4 cellular contexts compared by ENCODE assay signal in the genomic region with DNA sequence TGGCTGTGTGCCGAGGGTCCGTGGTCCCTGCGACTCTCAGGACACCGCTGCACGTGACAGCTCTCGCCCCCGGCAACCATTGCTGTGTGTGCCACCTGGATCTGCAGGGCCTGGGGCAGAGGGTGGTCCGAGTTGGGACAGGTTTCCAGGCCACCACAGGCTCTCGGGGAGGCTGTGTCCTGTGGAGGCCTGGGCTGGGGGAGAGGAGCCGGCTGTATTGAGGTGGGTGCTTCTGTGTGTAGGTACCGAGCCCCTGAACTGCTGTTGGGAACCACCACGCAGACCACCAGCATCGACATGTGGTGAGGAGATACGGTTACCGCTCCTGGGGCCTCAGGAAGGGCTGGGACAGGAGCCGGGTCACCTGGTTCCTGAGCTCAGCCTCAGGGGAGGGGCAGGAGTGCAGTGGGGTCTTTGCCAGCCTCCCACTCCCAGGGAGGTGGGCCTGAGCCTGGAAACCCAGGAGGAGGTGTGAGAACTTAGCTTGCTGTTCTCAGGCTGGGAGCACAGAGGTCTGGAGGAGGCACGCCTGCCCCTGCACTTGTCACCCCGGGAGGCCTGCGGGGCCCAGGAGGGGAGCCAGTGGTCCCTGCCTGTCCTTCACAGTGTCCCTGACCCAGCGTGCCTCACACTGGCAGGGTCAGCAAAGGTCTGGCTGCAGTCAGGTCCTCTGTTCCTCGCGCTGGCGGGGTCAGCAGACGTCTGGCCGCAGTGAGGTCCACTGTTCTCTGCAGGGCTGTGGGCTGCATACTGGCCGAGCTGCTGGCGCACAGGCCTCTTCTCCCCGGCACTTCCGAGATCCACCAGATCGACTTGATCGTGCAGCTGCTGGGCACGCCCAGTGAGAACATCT.
TF ChIP-seq lines count a peak whose summit lies in the region.

No MANE protein-coding gene starts in this region.

TF ChIP-seq in SK-N-SH, 30 proteins besides CTCF, POLR2A, EP300 and RAD21:
- TF ChIP-seq ELF1 (IDR thresholded peaks at IDR 0.05) (no peak), YY1 (IDR thresholded peaks at IDR 0.05; ENCODE audit: low read depth) (no peak), SIN3A (IDR thresholded peaks at IDR 0.05; ENCODE audit: borderline replicate concordance, low read depth, low read length) (no peak), EZH2phosphoT487 (IDR thresholded peaks at IDR 0.05; ENCODE audit: borderline replicate concordance, low read depth) (no peak), NFIC (IDR thresholded peaks at IDR 0.05; ENCODE audit: borderline replicate concordance) (no peak), SMC3 (IDR thresholded peaks at IDR 0.05; ENCODE audit: low read depth, low read length) (no peak), FOXJ3 (CRISPR knock-in tag; IDR thresholded peaks at IDR 0.05) (no peak), GATA2 (CRISPR knock-in tag; IDR thresholded peaks at IDR 0.05) (no peak), FOXM1 (IDR thresholded peaks at IDR 0.05; ENCODE audit: low read depth) (no peak), RCOR1 (IDR thresholded peaks at IDR 0.05; ENCODE audit: low read length) (no peak), CHD2 (IDR thresholded peaks at IDR 0.05; ENCODE audit: low read length, partially characterized antibody) (no peak)
- TF ChIP-seq, protein P1, sequence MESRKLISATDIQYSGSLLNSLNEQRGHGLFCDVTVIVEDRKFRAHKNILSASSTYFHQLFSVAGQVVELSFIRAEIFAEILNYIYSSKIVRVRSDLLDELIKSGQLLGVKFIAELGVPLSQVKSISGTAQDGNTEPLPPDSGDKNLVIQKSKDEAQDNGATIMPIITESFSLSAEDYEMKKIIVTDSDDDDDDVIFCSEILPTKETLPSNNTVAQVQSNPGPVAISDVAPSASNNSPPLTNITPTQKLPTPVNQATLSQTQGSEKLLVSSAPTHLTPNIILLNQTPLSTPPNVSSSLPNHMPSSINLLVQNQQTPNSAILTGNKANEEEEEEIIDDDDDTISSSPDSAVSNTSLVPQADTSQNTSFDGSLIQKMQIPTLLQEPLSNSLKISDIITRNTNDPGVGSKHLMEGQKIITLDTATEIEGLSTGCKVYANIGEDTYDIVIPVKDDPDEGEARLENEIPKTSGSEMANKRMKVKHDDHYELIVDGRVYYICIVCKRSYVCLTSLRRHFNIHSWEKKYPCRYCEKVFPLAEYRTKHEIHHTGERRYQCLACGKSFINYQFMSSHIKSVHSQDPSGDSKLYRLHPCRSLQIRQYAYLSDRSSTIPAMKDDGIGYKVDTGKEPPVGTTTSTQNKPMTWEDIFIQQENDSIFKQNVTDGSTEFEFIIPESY (IDR thresholded peaks at IDR 0.05; ENCODE audit: borderline replicate concordance, low read depth) = no peak
- TF ChIP-seq, protein P2, sequence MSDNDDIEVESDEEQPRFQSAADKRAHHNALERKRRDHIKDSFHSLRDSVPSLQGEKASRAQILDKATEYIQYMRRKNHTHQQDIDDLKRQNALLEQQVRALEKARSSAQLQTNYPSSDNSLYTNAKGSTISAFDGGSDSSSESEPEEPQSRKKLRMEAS (IDR thresholded peaks at IDR 0.05; ENCODE audit: low read depth) = no peak

TF ChIP-seq in SK-N-SH treated with all-trans-retinoic acid at 6 μM for 48 hours, 23 proteins besides CTCF, POLR2A, EP300 and RAD21 (continues in another document):
- TF ChIP-seq, protein P3, sequence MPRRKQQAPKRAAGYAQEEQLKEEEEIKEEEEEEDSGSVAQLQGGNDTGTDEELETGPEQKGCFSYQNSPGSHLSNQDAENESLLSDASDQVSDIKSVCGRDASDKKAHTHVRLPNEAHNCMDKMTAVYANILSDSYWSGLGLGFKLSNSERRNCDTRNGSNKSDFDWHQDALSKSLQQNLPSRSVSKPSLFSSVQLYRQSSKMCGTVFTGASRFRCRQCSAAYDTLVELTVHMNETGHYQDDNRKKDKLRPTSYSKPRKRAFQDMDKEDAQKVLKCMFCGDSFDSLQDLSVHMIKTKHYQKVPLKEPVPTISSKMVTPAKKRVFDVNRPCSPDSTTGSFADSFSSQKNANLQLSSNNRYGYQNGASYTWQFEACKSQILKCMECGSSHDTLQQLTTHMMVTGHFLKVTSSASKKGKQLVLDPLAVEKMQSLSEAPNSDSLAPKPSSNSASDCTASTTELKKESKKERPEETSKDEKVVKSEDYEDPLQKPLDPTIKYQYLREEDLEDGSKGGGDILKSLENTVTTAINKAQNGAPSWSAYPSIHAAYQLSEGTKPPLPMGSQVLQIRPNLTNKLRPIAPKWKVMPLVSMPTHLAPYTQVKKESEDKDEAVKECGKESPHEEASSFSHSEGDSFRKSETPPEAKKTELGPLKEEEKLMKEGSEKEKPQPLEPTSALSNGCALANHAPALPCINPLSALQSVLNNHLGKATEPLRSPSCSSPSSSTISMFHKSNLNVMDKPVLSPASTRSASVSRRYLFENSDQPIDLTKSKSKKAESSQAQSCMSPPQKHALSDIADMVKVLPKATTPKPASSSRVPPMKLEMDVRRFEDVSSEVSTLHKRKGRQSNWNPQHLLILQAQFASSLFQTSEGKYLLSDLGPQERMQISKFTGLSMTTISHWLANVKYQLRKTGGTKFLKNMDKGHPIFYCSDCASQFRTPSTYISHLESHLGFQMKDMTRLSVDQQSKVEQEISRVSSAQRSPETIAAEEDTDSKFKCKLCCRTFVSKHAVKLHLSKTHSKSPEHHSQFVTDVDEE (CRISPR knock-in tag; IDR thresholded peaks at IDR 0.05) = no peak
- TF ChIP-seq ZC3H10 (CRISPR knock-in tag; IDR thresholded peaks at IDR 0.05) = no peak
- no peak for TF ChIP-seq ARNTL (CRISPR knock-in tag; IDR thresholded peaks at IDR 0.05; ENCODE audit: borderline replicate concordance, low read depth)
- no peak for TF ChIP-seq ISL1 (CRISPR knock-in tag; IDR thresholded peaks at IDR 0.05)
- TF ChIP-seq OSR1 (CRISPR knock-in tag; IDR thresholded peaks at IDR 0.05) = no peak
- no peak for TF ChIP-seq ZNF565 (CRISPR knock-in tag; conservative IDR thresholded peaks at IDR 0.05; ENCODE audit: low read depth)
- TF ChIP-seq GLIS3 (CRISPR knock-in tag; IDR thresholded peaks at IDR 0.05) = no peak
- no peak for TF ChIP-seq CSRNP3 (CRISPR knock-in tag; IDR thresholded peaks at IDR 0.05)
- no peak for TF ChIP-seq ZFP30 (CRISPR knock-in tag; IDR thresholded peaks at IDR 0.05)
- no peak for TF ChIP-seq TOX (CRISPR knock-in tag; IDR thresholded peaks at IDR 0.05; ENCODE audit: borderline replicate concordance)
- TF ChIP-seq CSDC2 (CRISPR knock-in tag; IDR thresholded peaks at IDR 0.05) = no peak
- no peak for TF ChIP-seq SNAI2 (CRISPR knock-in tag; IDR thresholded peaks at IDR 0.05)
- TF ChIP-seq BACH2 (CRISPR knock-in tag; IDR thresholded peaks at IDR 0.05; ENCODE audit: borderline replicate concordance) = no peak

TF ChIP-seq in H1, 55 proteins besides CTCF, POLR2A, EP300 and RAD21:
- TF ChIP-seq, protein P2 (IDR thresholded peaks at IDR 0.05) = no peak
- TF ChIP-seq SP4 (IDR thresholded peaks at IDR 0.05; ENCODE audit: low read length) (no peak), SIN3A (conservative IDR thresholded peaks at IDR 0.05 in 1 of 2, IDR thresholded peaks at IDR 0.05 in 1 of 2; ENCODE audit: low read depth in 1 of 2, low read length in 2 of 2) (no peak), YY1 (IDR thresholded peaks at IDR 0.05; ENCODE audit: low read depth, low read length) (no peak), TAF1 (IDR thresholded peaks at IDR 0.05; ENCODE audit: low read depth, low read length) (no peak), RBBP5 (IDR thresholded peaks at IDR 0.05; ENCODE audit: borderline replicate concordance, low read depth, low read length) (no peak), POLR2AphosphoS5 (IDR thresholded peaks at IDR 0.05; ENCODE audit: low read depth, low read length) (no peak), CTBP2 (IDR thresholded peaks at IDR 0.05; ENCODE audit: borderline replicate concordance, insufficient read depth, insufficient read length, low read length) (no peak), SIX5 (IDR thresholded peaks at IDR 0.05; ENCODE audit: low read depth, low read length) (no peak), RNF2 (IDR thresholded peaks at IDR 0.05; ENCODE audit: borderline replicate concordance, low read depth, low read length, missing control alignments, poor library complexity, severe bottlenecking) (no peak), CHD2 (IDR thresholded peaks at IDR 0.05; ENCODE audit: low read length) (no peak), JUND (IDR thresholded peaks at IDR 0.05; ENCODE audit: low read length) (no peak)

TF ChIP-seq in WTC11, 78 proteins besides CTCF, POLR2A, EP300 and RAD21 (continues in another document):
- TF ChIP-seq ZNF423 (CRISPR knock-in tag; IDR thresholded peaks at IDR 0.05) = no peak
- no peak for TF ChIP-seq ZNF121 (CRISPR knock-in tag; IDR thresholded peaks at IDR 0.05)
- no peak for TF ChIP-seq GRHL2 (CRISPR knock-in tag; IDR thresholded peaks at IDR 0.05; ENCODE audit: insufficient replicate concordance, severe bottlenecking)
- TF ChIP-seq CDX4 (CRISPR knock-in tag; IDR thresholded peaks at IDR 0.05; ENCODE audit: borderline replicate concordance) = no peak
- no peak for TF ChIP-seq NFATC4 (CRISPR knock-in tag; IDR thresholded peaks at IDR 0.05)
- no peak for TF ChIP-seq ZNF425 (CRISPR knock-in tag; conservative IDR thresholded peaks at IDR 0.05)
- TF ChIP-seq STAT6 (CRISPR knock-in tag; conservative IDR thresholded peaks at IDR 0.05; ENCODE audit: low read depth) = no peak
- TF ChIP-seq, protein P4, sequence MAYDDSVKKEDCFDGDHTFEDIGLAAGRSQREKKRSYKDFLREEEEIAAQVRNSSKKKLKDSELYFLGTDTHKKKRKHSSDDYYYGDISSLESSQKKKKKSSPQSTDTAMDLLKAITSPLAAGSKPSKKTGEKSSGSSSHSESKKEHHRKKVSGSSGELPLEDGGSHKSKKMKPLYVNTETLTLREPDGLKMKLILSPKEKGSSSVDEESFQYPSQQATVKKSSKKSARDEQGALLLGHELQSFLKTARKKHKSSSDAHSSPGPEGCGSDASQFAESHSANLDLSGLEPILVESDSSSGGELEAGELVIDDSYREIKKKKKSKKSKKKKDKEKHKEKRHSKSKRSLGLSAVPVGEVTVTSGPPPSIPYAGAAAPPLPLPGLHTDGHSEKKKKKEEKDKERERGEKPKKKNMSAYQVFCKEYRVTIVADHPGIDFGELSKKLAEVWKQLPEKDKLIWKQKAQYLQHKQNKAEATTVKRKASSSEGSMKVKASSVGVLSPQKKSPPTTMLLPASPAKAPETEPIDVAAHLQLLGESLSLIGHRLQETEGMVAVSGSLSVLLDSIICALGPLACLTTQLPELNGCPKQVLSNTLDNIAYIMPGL (CRISPR knock-in tag; IDR thresholded peaks at IDR 0.05) = no peak
- no peak for TF ChIP-seq E2F5 (CRISPR knock-in tag; IDR thresholded peaks at IDR 0.05)
